In genomic region chr11:68051191-68052136, GRCh38 we compare ENCODE assay signal across 11 cellular contexts. TPM values are rescaled to one million over a fixed set of nuclear protein-coding genes. Genes with fewer than 3 reads are reported as not detected.
DNase-seq lines count a peak whose midpoint lies in the region; ATAC-seq, FAIRE-seq and TF ChIP-seq lines count a peak whose summit lies in the region.
"Had no signal": no experiment of that assay in that cellular context is flagged by ENCODE, and none has a peak within 500 bp of the region (broad histone marks: within the 10 kb centered on the region; RNA-seq: fewer than 3 reads in every experiment).

No MANE protein-coding gene starts in this region.

- TF ChIP-seq CTCF in GM13977 (IDR thresholded peaks at IDR 0.05; ENCODE audit: extremely low read depth, insufficient read depth, missing control alignments) (no peak), K562 (IDR thresholded peaks at IDR 0.05 in 2 of 3, conservative IDR thresholded peaks at IDR 0.05 in 1 of 3; ENCODE audit: insufficient read depth in 2 of 3, low read depth in 1 of 3, low read length in 3 of 3) (no peak), kidney (IDR thresholded peaks at IDR 0.05; ENCODE audit: borderline replicate concordance, extremely low read depth, insufficient read depth) (no peak), breast epithelium (IDR thresholded peaks at IDR 0.05) (no peak)

- no peak for TF ChIP-seq EP300 in K562 (IDR thresholded peaks at IDR 0.05; ENCODE audit: low read length)

- H3K36me3 ChIP-seq in K562 (ENCODE audit: control insufficient read depth, insufficient read depth, low read length) (peaks cover 72% of the 10 kb centered on the region; the same call in 2 of the 3 replicates), mesenchymal stem cell (ENCODE audit: control insufficient read depth in 1 of 2, insufficient read depth in 2 of 2, low read depth in 1 of 2, low read length in 2 of 2) (peaks cover 67 to 70% of the 10 kb centered on the region in 2 experiments), kidney (ENCODE audit: control insufficient read depth in 1 of 2, insufficient read depth in 2 of 2, low read length in 2 of 2) (peaks cover 0 to 8% of the 10 kb centered on the region in 2 donors), breast epithelium (no peaks in the 10 kb centered on the region)

- CTCF ChIA-PET in K562 (lab: Yijun Ruan, JAX; ENCODE audit: low intra/inter-chr PET ratio): no interaction called here

- DNase-seq in AG20443 (ENCODE audit: low spot score) (peak; percentile 25), GM13977 (ENCODE audit: low spot score) (peak; percentile 21), K562 (ENCODE audit: extremely low read depth in 1 of 4, low spot score in 3 of 4) (no peak), mesenchymal stem cell (no peak), kidney (no peak), amniotic stem cell (lab: John Stamatoyannopoulos, UW) (no peak), breast epithelium (ENCODE audit: low spot score in 2 of 2) (no peak), Ammon's horn (ENCODE audit: low spot score) (no peak)
- DNase-seq: NCI-H2029; stimulated activated CD4-positive, alpha-beta T cell treated with anti-CD3 and anti-CD28 coated beads, Interleukin-15, amount 100 ng/mL, for 24 hours had no signal

- FAIRE-seq in K562 (lab: Jason Lieb, UNC): no peak
- FAIRE-seq in kidney (lab: Jason Lieb, UNC): no peak

- POLR2A ChIA-PET in K562 (lab: Yijun Ruan, JAX): interaction anchor here (0.6 to 4.8 kb wide), 5 partner anchors 10 to 105 kb away, joined by 3 to 55 read pairs (median 3); partner anchors contain the start of gene TCIRG1

- no peak overlapping the region for H2BK120ac ChIP-seq in mesenchymal stem cell (ENCODE audit: low read depth, low read length)

- H4K20me1 ChIP-seq in K562 (replicated peaks; ENCODE audit: control insufficient read depth, insufficient read depth, low read length): no peaks in the 10 kb centered on the region; the same call in 1 of the 2 replicates

- intact Hi-C loops in K562 (cut with micrococcal nuclease) (no loop called here), kidney (cut with DNase I) (no loop called here), breast epithelium (cut with DNase I; ENCODE audit: low total_unique reads) (no loop called here)

- H3K4me2 ChIP-seq in K562 (ENCODE audit: insufficient read depth, low read length): no peak overlapping the region
- no peak overlapping the region for H3K4me2 ChIP-seq in mesenchymal stem cell (ENCODE audit: low read length, poor library complexity, severe bottlenecking)

- H2AFZ ChIP-seq in K562 (ENCODE audit: low read depth, low read length): no peak overlapping the region
- no peak overlapping the region for H2AFZ ChIP-seq in mesenchymal stem cell (ENCODE audit: low read depth, low read length)

- no peak overlapping the region for H3K18ac ChIP-seq in mesenchymal stem cell (ENCODE audit: low read depth in 1 of 2, low read length in 2 of 2)

- H3K9ac ChIP-seq in K562 (ENCODE audit: insufficient read depth in 1 of 2, low read depth in 2 of 2, low read length in 2 of 2) (peak overlapping the region in 1 of 2 experiments; percentile 46; a peak in 2 of 4 replicates), mesenchymal stem cell (ENCODE audit: low read length) (no peak overlapping the region), kidney (ENCODE audit: low read length in 2 of 2) (no peak overlapping the region)

- no peak overlapping the region for H3K14ac ChIP-seq in mesenchymal stem cell (ENCODE audit: low read length in 2 of 2)

- H3K27ac ChIP-seq in K562 (ENCODE audit: extremely low read depth, low read depth, low read length) (no peak overlapping the region), mesenchymal stem cell (ENCODE audit: low read length, poor library complexity, severe bottlenecking) (no peak overlapping the region), kidney (ENCODE audit: low read depth in 2 of 2, low read length in 2 of 2) (no peak overlapping the region), breast epithelium (no peak overlapping the region)

- no TSS peak for BruUV-seq in K562 (replicated peaks; lab: Mats Ljungman, UMichigan)

- no peaks in the 10 kb centered on the region for H3K79me2 ChIP-seq in K562 (ENCODE audit: control insufficient read depth, insufficient read depth, low read length)

- H2AK5ac ChIP-seq in mesenchymal stem cell (ENCODE audit: low read length, severe bottlenecking): peak overlapping the region; percentile 1

- H4K91ac ChIP-seq in mesenchymal stem cell (ENCODE audit: low read length): no peak overlapping the region

- H3K9me3 ChIP-seq in K562 (replicated peaks; ENCODE audit: control insufficient read depth, insufficient read depth, low read depth, low read length) (no peaks in the 10 kb centered on the region), mesenchymal stem cell (ENCODE audit: control insufficient read depth, low read length) (no peaks in the 10 kb centered on the region), kidney (ENCODE audit: control insufficient read depth in 1 of 2, low read length in 2 of 2) (no peaks in the 10 kb centered on the region), breast epithelium (no peaks in the 10 kb centered on the region)

- in situ Hi-C loops in GM13977 (cut with MboI; ENCODE audit: low pct_unique_long_range_greater_than_20kb, low sequenced_read_pairs, unreplicated experiment): no loop called here
- in situ Hi-C loops in K562 (cut with MboI): no loop called here

- H2BK12ac ChIP-seq in mesenchymal stem cell (ENCODE audit: low read length in 2 of 2): no peak overlapping the region

- H2BK15ac ChIP-seq in mesenchymal stem cell (ENCODE audit: low read depth, poor library complexity, severe bottlenecking): no peak overlapping the region

- peak; percentile 32; the same call in 1 of the 2 replicates for TF ChIP-seq POLR2A in K562 (conservative IDR thresholded peaks at IDR 0.05)
- no peak for TF ChIP-seq POLR2A in breast epithelium (IDR thresholded peaks at IDR 0.05)

- H3K4ac ChIP-seq in mesenchymal stem cell (ENCODE audit: low read depth in 1 of 2, low read length in 2 of 2): no peak overlapping the region

- no peaks in the 10 kb centered on the region for H3K9me1 ChIP-seq in K562 (ENCODE audit: control insufficient read depth, insufficient read depth, low read length)

- H2BK5ac ChIP-seq in mesenchymal stem cell (ENCODE audit: low read depth, low read length, poor library complexity, severe bottlenecking): no peak overlapping the region

- no peak overlapping the region for H3K4me3 ChIP-seq in K562
- no peak overlapping the region for H3K4me3 ChIP-seq in mesenchymal stem cell (ENCODE audit: insufficient read depth in 1 of 2, low read depth in 1 of 2, low read length in 2 of 2)
- H3K4me3 ChIP-seq in kidney (ENCODE audit: low read length in 2 of 2): no peak overlapping the region
- no peak overlapping the region for H3K4me3 ChIP-seq in breast epithelium

- H4K8ac ChIP-seq in mesenchymal stem cell (ENCODE audit: low read length): no peak overlapping the region

- TF ChIP-seq RAD21 in K562 (CRISPR knock-in tag; conservative IDR thresholded peaks at IDR 0.05 in 1 of 2, IDR thresholded peaks at IDR 0.05 in 1 of 2): no peak

- H3K4me1 ChIP-seq in K562 (replicated peaks in 1 of 2; ENCODE audit: control insufficient read depth in 2 of 2, insufficient read depth in 2 of 2, low read length in 2 of 2): peaks cover 0 to 26% of the 10 kb centered on the region in 2 experiments; a peak in 1 of 5 replicates
- peaks cover 52% of the 10 kb centered on the region for H3K4me1 ChIP-seq in mesenchymal stem cell (ENCODE audit: control insufficient read depth, insufficient read depth, low read depth, low read length)
- no peaks in the 10 kb centered on the region for H3K4me1 ChIP-seq in kidney (ENCODE audit: control insufficient read depth in 1 of 2, insufficient read depth in 1 of 2, low read depth in 1 of 2, low read length in 2 of 2)
- no peaks in the 10 kb centered on the region for H3K4me1 ChIP-seq in breast epithelium

- H3K27me3 ChIP-seq in K562 (ENCODE audit: control insufficient read depth in 2 of 2, insufficient read depth in 2 of 2, low read length in 2 of 2) (no peaks in the 10 kb centered on the region), mesenchymal stem cell (ENCODE audit: control insufficient read depth in 1 of 2, insufficient read depth in 1 of 2, low read length in 2 of 2) (no peaks in the 10 kb centered on the region), breast epithelium (no peaks in the 10 kb centered on the region)

- 82% methylated on average over 13 of the region's 14 CpGs for WGBS in K562 (ENCODE audit: insufficient coverage, low coverage, missing lambda C conversion rate)
- 91% methylated on average over 14 of the region's 14 CpGs for WGBS in mesenchymal stem cell

- H3K23ac ChIP-seq in mesenchymal stem cell (ENCODE audit: low read length in 2 of 2): no peak overlapping the region

- H3K79me1 ChIP-seq in mesenchymal stem cell (replicated peaks; ENCODE audit: low read length, poor library complexity, severe bottlenecking): peaks cover 11% of the 10 kb centered on the region

- ATAC-seq in K562: no peak
- ATAC-seq: stimulated activated memory B cell treated with anti-CD40 and anti-IgM and Interleukin-4, amounts not matched to agents 10 μg/mL and 1 μg/mL and 100 μg/mL, for 72 hours had no signal

RNA-seq across cellular contexts. Expression of gene TCIRG1, which starts 12.6 kb away (rescaled TPM):
- total RNA-seq in K562 (2011; cell fraction: chromatin; rRNA removed; ENCODE audit: low replicate concordance): 106 and 531 TPM in 2 replicates
- total RNA-seq in K562 (2011; cell fraction: nucleolus; rRNA removed): 492 and 517 TPM in 2 replicates
- total RNA-seq in K562 (2011; cell fraction: nucleoplasm; rRNA removed): 190 and 232 TPM in 2 replicates
- total RNA-seq in K562 (2014; rRNA removed): 78.0 and 82.8 TPM in 2 replicates
- 2.5 and 5.5 TPM in 2 replicates for total RNA-seq in K562 (2014; rRNA removed; fragmentation: Illumina TruSeq; extraction: Trizol)
- 24.4 and 28.7 TPM in 2 replicates for total RNA-seq in K562 (2015; rRNA removed; fragmentation: Illumina TruSeq; extraction: Trizol)
- total RNA-seq in K562 (2021): 96.4 and 108 TPM in 2 replicates
- polyA plus RNA-seq in K562 (2011; rRNA removed): 31.1 and 72.7 TPM in 2 replicates
- polyA plus RNA-seq in K562 (2011; cell fraction: cytosol; rRNA removed): 56.1 and 92.6 TPM in 2 replicates
- 923 and 1,215 TPM in 2 replicates for polyA plus RNA-seq in K562 (2011; cell fraction: nucleus; rRNA removed)
- polyA plus RNA-seq in K562 (2012): 55.4 and 115 TPM in 2 replicates
- 13.1 and 33.3 TPM in 2 replicates for polyA plus RNA-seq in K562 (2014; fragmentation: Illumina TruSeq; extraction: Trizol)
- polyA plus RNA-seq in K562 (2014; fragmentation: Nextera tagmentation; extraction: Ambion mirVana): 1 to 10 TPM in 1 of 2 experiments, under 1 TPM in 1; 0.49 to 1.9 TPM
- 113 and 143 TPM in 2 replicates for polyA plus RNA-seq in K562 (2014; rRNA removed)
- polyA minus RNA-seq in K562 (2011; rRNA and poly(A)+ RNA removed): 9.7 and 11.0 TPM in 2 replicates
- 28.2 and 33.0 TPM in 2 replicates for polyA minus RNA-seq in K562 (2011; cell fraction: cytosol; rRNA and poly(A)+ RNA removed)
- 139 and 154 TPM in 2 replicates for polyA minus RNA-seq in K562 (2011; cell fraction: nucleus; rRNA and poly(A)+ RNA removed)
- polyA plus RNA-seq in mesenchymal stem cell (2013, experiment 1 of 2): 84.2 TPM
- polyA plus RNA-seq in mesenchymal stem cell (2013, experiment 2 of 2): 79.4 TPM
- 97.1 TPM for total RNA-seq in kidney
- 36.3 TPM for polyA plus RNA-seq in kidney (ENCODE audit: insufficient read depth, low read depth, low replicate concordance)
- 100 to 1,000 TPM in 1 of 3 donors, 10 to 100 TPM in 2; 71.4 to 135 (median 90.3) TPM for total RNA-seq in breast epithelium

RNA-seq across cellular contexts. Expression of gene NDUFS8, which starts 21.0 kb away (rescaled TPM):
- 41.2 and 158 TPM in 2 replicates for total RNA-seq in K562 (2011; cell fraction: chromatin; rRNA removed; ENCODE audit: low replicate concordance)
- total RNA-seq in K562 (2011; cell fraction: nucleolus; rRNA removed): 168 and 170 TPM in 2 replicates
- total RNA-seq in K562 (2011; cell fraction: nucleoplasm; rRNA removed): 99.4 and 102 TPM in 2 replicates
- total RNA-seq in K562 (2014; rRNA removed) (351 and 419 TPM in 2 replicates), K562 (2014; rRNA removed; fragmentation: Illumina TruSeq; extraction: Trizol) (60.0 and 91.3 TPM in 2 replicates), K562 (2015; rRNA removed; fragmentation: Illumina TruSeq; extraction: Trizol) (146 and 150 TPM in 2 replicates), K562 (2021) (271 and 294 TPM in 2 replicates), kidney (144 TPM), breast epithelium (100 to 1,000 TPM; 105 to 117 (median 117) TPM)
- polyA plus RNA-seq in K562 (2011; rRNA removed) (67.2 and 68.7 TPM in 2 replicates), K562 (2014; fragmentation: Illumina TruSeq; extraction: Trizol) (101 and 156 TPM in 2 replicates), K562 (2014; fragmentation: Nextera tagmentation; extraction: Ambion mirVana) (10 to 100 TPM; 36.5 to 65.1 TPM), K562 (2014; rRNA removed) (241 and 257 TPM in 2 replicates), kidney (ENCODE audit: insufficient read depth, low read depth, low replicate concordance) (472 TPM)
- 181 and 505 TPM in 2 replicates for polyA plus RNA-seq in K562 (2011; cell fraction: cytosol; rRNA removed)
- 116 and 178 TPM in 2 replicates for polyA plus RNA-seq in K562 (2011; cell fraction: nucleus; rRNA removed)
- polyA plus RNA-seq in K562 (2012): 247 and 317 TPM in 2 replicates
- polyA minus RNA-seq in K562 (2011; rRNA and poly(A)+ RNA removed): 28.2 and 47.3 TPM in 2 replicates
- 128 and 135 TPM in 2 replicates for polyA minus RNA-seq in K562 (2011; cell fraction: cytosol; rRNA and poly(A)+ RNA removed)
- polyA minus RNA-seq in K562 (2011; cell fraction: nucleus; rRNA and poly(A)+ RNA removed): 55.5 and 65.1 TPM in 2 replicates
- polyA plus RNA-seq in mesenchymal stem cell (2013, experiment 1 of 2): 104 TPM
- 106 TPM for polyA plus RNA-seq in mesenchymal stem cell (2013, experiment 2 of 2)

RNA-seq across cellular contexts. Expression of gene ALDH3B1, which starts 41.3 kb away (rescaled TPM):
- total RNA-seq in K562 (2011; cell fraction: chromatin; rRNA removed; ENCODE audit: low replicate concordance): 0.14 and 0.70 TPM in 2 replicates
- 0.13 and 0.17 TPM in 2 replicates for total RNA-seq in K562 (2011; cell fraction: nucleolus; rRNA removed)
- total RNA-seq in K562 (2011; cell fraction: nucleoplasm; rRNA removed): 0.07 and 0.15 TPM in 2 replicates
- total RNA-seq in K562 (2014; rRNA removed) (0.37 TPM in 1 of 2 replicates, not detected in the other), K562 (2014; rRNA removed; fragmentation: Illumina TruSeq; extraction: Trizol) (0.04 TPM in 1 of 2 replicates, not detected in the other), K562 (2015; rRNA removed; fragmentation: Illumina TruSeq; extraction: Trizol) (0.07 and 0.08 TPM in 2 replicates), K562 (2021) (0.13 and 0.35 TPM in 2 replicates), kidney (42.7 TPM), breast epithelium (10 to 100 TPM in 2 of 3 donors, 1 to 10 TPM in 1; 9.8 to 26.4 (median 20.6) TPM)
- polyA plus RNA-seq in K562 (2011; rRNA removed) (0.10 and 0.19 TPM in 2 replicates), K562 (2014; fragmentation: Illumina TruSeq; extraction: Trizol) (0.06 and 0.15 TPM in 2 replicates), K562 (2014; fragmentation: Nextera tagmentation; extraction: Ambion mirVana) (under 1 TPM in 1 of 2 experiments, not detected in 1; 0.01 TPM), K562 (2014; rRNA removed) (0.21 and 0.43 TPM in 2 replicates), kidney (ENCODE audit: insufficient read depth, low read depth, low replicate concordance) (20.9 TPM)
- 0.18 and 0.36 TPM in 2 replicates for polyA plus RNA-seq in K562 (2011; cell fraction: cytosol; rRNA removed)
- 0.21 and 0.30 TPM in 2 replicates for polyA plus RNA-seq in K562 (2011; cell fraction: nucleus; rRNA removed)
- polyA plus RNA-seq in K562 (2012): 0.42 and 1.4 TPM in 2 replicates
- 0.03 TPM in 1 of 2 replicates, not detected in the other for polyA minus RNA-seq in K562 (2011; rRNA and poly(A)+ RNA removed)
- 1.5 TPM in 1 of 2 replicates, not detected in the other for polyA minus RNA-seq in K562 (2011; cell fraction: cytosol; rRNA and poly(A)+ RNA removed)
- polyA minus RNA-seq in K562 (2011; cell fraction: nucleus; rRNA and poly(A)+ RNA removed): 0.11 and 0.54 TPM in 2 replicates
- polyA plus RNA-seq in mesenchymal stem cell (2013, experiment 1 of 2): 22.4 TPM
- 22.5 TPM for polyA plus RNA-seq in mesenchymal stem cell (2013, experiment 2 of 2)

RNA-seq across cellular contexts. Expression of gene UNC93B1, which starts 47.6 kb away (rescaled TPM):
- 14.0 and 42.4 TPM in 2 replicates for total RNA-seq in K562 (2011; cell fraction: chromatin; rRNA removed; ENCODE audit: low replicate concordance)
- total RNA-seq in K562 (2011; cell fraction: nucleolus; rRNA removed): 38.0 and 40.8 TPM in 2 replicates
- 17.3 and 24.9 TPM in 2 replicates for total RNA-seq in K562 (2011; cell fraction: nucleoplasm; rRNA removed)
- total RNA-seq in K562 (2014; rRNA removed) (10.1 and 12.2 TPM in 2 replicates), K562 (2014; rRNA removed; fragmentation: Illumina TruSeq; extraction: Trizol) (3.7 and 4.3 TPM in 2 replicates), K562 (2015; rRNA removed; fragmentation: Illumina TruSeq; extraction: Trizol) (2.3 and 3.3 TPM in 2 replicates), K562 (2021) (13.6 and 14.1 TPM in 2 replicates), kidney (67.9 TPM), breast epithelium (10 to 100 TPM; 40.3 to 63.7 (median 49.8) TPM)
- polyA plus RNA-seq in K562 (2011; rRNA removed) (8.6 and 10.0 TPM in 2 replicates), K562 (2014; fragmentation: Illumina TruSeq; extraction: Trizol) (5.1 and 6.5 TPM in 2 replicates), K562 (2014; fragmentation: Nextera tagmentation; extraction: Ambion mirVana) (under 1 TPM; 0.10 to 0.17 TPM), K562 (2014; rRNA removed) (7.3 and 11.6 TPM in 2 replicates), kidney (ENCODE audit: insufficient read depth, low read depth, low replicate concordance) (21.3 TPM)
- polyA plus RNA-seq in K562 (2011; cell fraction: cytosol; rRNA removed): 11.3 and 17.7 TPM in 2 replicates
- polyA plus RNA-seq in K562 (2011; cell fraction: nucleus; rRNA removed): 30.9 and 40.1 TPM in 2 replicates
- 6.5 and 9.5 TPM in 2 replicates for polyA plus RNA-seq in K562 (2012)
- polyA minus RNA-seq in K562 (2011; rRNA and poly(A)+ RNA removed): 5.2 and 8.3 TPM in 2 replicates
- polyA minus RNA-seq in K562 (2011; cell fraction: cytosol; rRNA and poly(A)+ RNA removed): 9.3 and 11.6 TPM in 2 replicates
- polyA minus RNA-seq in K562 (2011; cell fraction: nucleus; rRNA and poly(A)+ RNA removed): 12.3 and 12.5 TPM in 2 replicates
- 12.1 TPM for polyA plus RNA-seq in mesenchymal stem cell (2013, experiment 1 of 2)
- polyA plus RNA-seq in mesenchymal stem cell (2013, experiment 2 of 2): 11.5 TPM

Comparison
In these comparisons a context has a peak if more than half of its experiments do, and no peak if none do; other contexts are left out.
1. DNase-seq: peak in AG20443 (single experiment) and GM13977 (single experiment); none in K562 (0 of 4), mesenchymal stem cell (single experiment), kidney (single experiment), amniotic stem cell (single experiment), breast epithelium (0 of 2) and Ammon's horn (single experiment).
2. RNA of gene ALDH3B1, which starts 41.3 kb away (total RNA-seq): 42.7 TPM in kidney (single experiment) and 9.8 to 26.4 TPM in breast epithelium; 0.04 to 0.70 TPM in K562; every median in the first group is over 4 times any median in the second.